Comparison of ENCODE assay signal across 14 cellular contexts in genomic region chr7:120395526-120396019, GRCh38.
DNase-seq lines count a peak whose midpoint lies in the region; ATAC-seq and TF ChIP-seq lines count a peak whose summit lies in the region.
"Had no signal": no experiment of that assay in that cellular context is flagged by ENCODE, and none has a peak within 500 bp of the region (broad histone marks: within the 10 kb centered on the region; RNA-seq: fewer than 3 reads in every experiment).

No MANE protein-coding gene starts in this region.

- no peaks in the 10 kb centered on the region for H3K36me3 ChIP-seq in stomach

- no peaks in the 10 kb centered on the region for H3K9me3 ChIP-seq in stomach

- no peak for TF ChIP-seq EP300 in stomach (IDR thresholded peaks at IDR 0.05)

- WGBS in stomach, 5 donors, result 61 to 76% (median 68%) methylated on average over 3 of the region's 3 CpGs

- no peaks in the 10 kb centered on the region for H3K4me1 ChIP-seq in stomach

- ATAC-seq in GM18502 (IDR thresholded peaks at IDR 0.05; ENCODE audit: poor library complexity, unreplicated experiment), result peak; percentile 76
- ATAC-seq in GM19438 (IDR thresholded peaks at IDR 0.05; ENCODE audit: low read depth, unreplicated experiment), result peak; percentile 67
- ATAC-seq in HG02884 (IDR thresholded peaks at IDR 0.05; ENCODE audit: unreplicated experiment), result peak; percentile 81
- peak; percentile 88 for ATAC-seq in HG03565 (IDR thresholded peaks at IDR 0.05; ENCODE audit: unreplicated experiment)
- no peak for ATAC-seq in omental fat pad (ENCODE audit: low FRiP score)
- ATAC-seq: activated CD8-positive, alpha-beta T cell treated with anti-CD3 and anti-CD28 coated beads, Interleukin-2, amount 10 ng/mL, durations not matched to agents 7 days and 5 days; stimulated activated memory B cell treated with anti-CD40 and anti-IgM and Interleukin-4, amounts not matched to agents 10 μg/mL and 1 μg/mL and 100 μg/mL, for 72 hours had no signal

- no peak for TF ChIP-seq POLR2A in stomach (IDR thresholded peaks at IDR 0.05)

- TF ChIP-seq CTCF in omental fat pad (IDR thresholded peaks at IDR 0.05) (no peak), stomach (IDR thresholded peaks at IDR 0.05) (no peak)

- H3K27me3 ChIP-seq in stomach, result no peaks in the 10 kb centered on the region

- H3K4me3 ChIP-seq in stomach, result no peak overlapping the region

- DNase-seq in dedifferentiated amniotic fluid mesenchymal stem cell (ENCODE audit: extremely low spot score) (no peak), omental fat pad (ENCODE audit: low spot score) (no peak), SIG-M5 treated with dmso at 0.1 percent for 504 hours (lab: John Stamatoyannopoulos, UW; ENCODE audit: unreplicated experiment) (no peak), stomach (no peak)
- DNase-seq: activated CD8-positive, alpha-beta T cell treated with anti-CD3 and anti-CD28 coated beads, Interleukin-2, amount 10 ng/mL, durations not matched to agents 7 days and 5 days; C1 segment of cervical spinal cord; naive B cell; NCI-H510A treated with DMSO at 0.1 percent for 48 hours; stimulated activated CD4-positive, alpha-beta T cell treated with anti-CD3 and anti-CD28 coated beads, Interleukin-12 subunit alpha, Interleukin-12 subunit beta, amount 100 ng/mL, for 4 hours had no signal

- intact Hi-C loops in stomach (cut with DNase I; ENCODE audit: low total_unique reads), result no loop called here

- no peak overlapping the region for H3K27ac ChIP-seq in stomach
